In the genomic region with DNA sequence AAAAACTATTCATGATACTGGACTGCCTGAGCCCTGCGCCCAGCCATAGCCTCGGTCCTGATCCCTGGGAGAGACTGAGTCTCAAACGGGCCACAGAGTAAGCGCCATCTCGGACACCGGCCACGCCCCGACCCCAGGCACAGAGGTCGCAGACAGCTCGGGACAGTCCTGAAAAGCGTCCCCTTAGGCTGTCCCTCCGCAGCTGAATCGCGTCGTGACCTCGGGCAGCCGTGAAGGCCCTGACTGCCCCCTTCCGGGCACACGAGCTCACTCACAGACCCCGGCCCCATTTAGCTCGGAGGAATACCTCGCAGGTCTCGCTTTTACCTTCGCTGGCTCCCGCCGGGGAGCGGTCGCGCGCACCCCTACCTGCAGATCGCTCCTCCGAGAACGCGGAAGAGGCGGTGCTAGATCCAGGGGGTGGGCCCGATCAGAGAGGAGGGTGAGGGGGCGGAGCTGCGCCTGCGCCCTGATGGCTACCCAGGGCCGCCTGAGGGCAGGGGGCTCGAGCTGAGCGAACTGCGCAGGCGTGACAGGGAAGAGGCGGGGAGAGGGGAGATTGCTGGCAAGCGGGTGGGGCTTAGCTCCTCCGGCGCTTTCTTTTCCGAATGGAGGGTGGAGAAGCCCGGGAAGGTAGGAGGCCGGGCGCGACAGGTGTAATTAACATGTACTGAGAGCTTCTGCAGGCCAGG, we compare ENCODE assay signal across 1 cellular context.
TF ChIP-seq lines count a peak whose summit lies in the region.

A gene (minus strand): TSS at position 411 of the 692 bp plus-strand sequence. CDS start 20,941 bp downstream, outside the sequence.

TF ChIP-seq in HepG2, 621 proteins besides CTCF, POLR2A, EP300 and RAD21 (continued from another document and continues in another):
- peak; percentile 42; the same call in 1 of the 2 replicates for TF ChIP-seq SOX5 (CRISPR knock-in tag; IDR thresholded peaks at IDR 0.05; ENCODE audit: borderline replicate concordance)
- TF ChIP-seq ISL2 (CRISPR knock-in tag; IDR thresholded peaks at IDR 0.05) = peak; percentile 51; the same call in 1 of the 2 replicates
- no peak for TF ChIP-seq NFIB (CRISPR knock-in tag; IDR thresholded peaks at IDR 0.05; ENCODE audit: borderline replicate concordance)
- no peak for TF ChIP-seq KLF13 (CRISPR knock-in tag; IDR thresholded peaks at IDR 0.05)
- TF ChIP-seq ATM (IDR thresholded peaks at IDR 0.05; ENCODE audit: borderline replicate concordance) = no peak
- TF ChIP-seq, protein P1, sequence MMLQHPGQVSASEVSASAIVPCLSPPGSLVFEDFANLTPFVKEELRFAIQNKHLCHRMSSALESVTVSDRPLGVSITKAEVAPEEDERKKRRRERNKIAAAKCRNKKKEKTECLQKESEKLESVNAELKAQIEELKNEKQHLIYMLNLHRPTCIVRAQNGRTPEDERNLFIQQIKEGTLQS (CRISPR knock-in tag; IDR thresholded peaks at IDR 0.05) = no peak
- no peak for TF ChIP-seq MATR3 (CRISPR knock-in tag; IDR thresholded peaks at IDR 0.05)
- TF ChIP-seq GZF1 (CRISPR knock-in tag; IDR thresholded peaks at IDR 0.05) = no peak
- TF ChIP-seq, protein P2, sequence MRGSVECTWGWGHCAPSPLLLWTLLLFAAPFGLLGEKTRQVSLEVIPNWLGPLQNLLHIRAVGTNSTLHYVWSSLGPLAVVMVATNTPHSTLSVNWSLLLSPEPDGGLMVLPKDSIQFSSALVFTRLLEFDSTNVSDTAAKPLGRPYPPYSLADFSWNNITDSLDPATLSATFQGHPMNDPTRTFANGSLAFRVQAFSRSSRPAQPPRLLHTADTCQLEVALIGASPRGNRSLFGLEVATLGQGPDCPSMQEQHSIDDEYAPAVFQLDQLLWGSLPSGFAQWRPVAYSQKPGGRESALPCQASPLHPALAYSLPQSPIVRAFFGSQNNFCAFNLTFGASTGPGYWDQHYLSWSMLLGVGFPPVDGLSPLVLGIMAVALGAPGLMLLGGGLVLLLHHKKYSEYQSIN (CRISPR knock-in tag; IDR thresholded peaks at IDR 0.05; ENCODE audit: borderline replicate concordance) = no peak
- TF ChIP-seq, protein P3, sequence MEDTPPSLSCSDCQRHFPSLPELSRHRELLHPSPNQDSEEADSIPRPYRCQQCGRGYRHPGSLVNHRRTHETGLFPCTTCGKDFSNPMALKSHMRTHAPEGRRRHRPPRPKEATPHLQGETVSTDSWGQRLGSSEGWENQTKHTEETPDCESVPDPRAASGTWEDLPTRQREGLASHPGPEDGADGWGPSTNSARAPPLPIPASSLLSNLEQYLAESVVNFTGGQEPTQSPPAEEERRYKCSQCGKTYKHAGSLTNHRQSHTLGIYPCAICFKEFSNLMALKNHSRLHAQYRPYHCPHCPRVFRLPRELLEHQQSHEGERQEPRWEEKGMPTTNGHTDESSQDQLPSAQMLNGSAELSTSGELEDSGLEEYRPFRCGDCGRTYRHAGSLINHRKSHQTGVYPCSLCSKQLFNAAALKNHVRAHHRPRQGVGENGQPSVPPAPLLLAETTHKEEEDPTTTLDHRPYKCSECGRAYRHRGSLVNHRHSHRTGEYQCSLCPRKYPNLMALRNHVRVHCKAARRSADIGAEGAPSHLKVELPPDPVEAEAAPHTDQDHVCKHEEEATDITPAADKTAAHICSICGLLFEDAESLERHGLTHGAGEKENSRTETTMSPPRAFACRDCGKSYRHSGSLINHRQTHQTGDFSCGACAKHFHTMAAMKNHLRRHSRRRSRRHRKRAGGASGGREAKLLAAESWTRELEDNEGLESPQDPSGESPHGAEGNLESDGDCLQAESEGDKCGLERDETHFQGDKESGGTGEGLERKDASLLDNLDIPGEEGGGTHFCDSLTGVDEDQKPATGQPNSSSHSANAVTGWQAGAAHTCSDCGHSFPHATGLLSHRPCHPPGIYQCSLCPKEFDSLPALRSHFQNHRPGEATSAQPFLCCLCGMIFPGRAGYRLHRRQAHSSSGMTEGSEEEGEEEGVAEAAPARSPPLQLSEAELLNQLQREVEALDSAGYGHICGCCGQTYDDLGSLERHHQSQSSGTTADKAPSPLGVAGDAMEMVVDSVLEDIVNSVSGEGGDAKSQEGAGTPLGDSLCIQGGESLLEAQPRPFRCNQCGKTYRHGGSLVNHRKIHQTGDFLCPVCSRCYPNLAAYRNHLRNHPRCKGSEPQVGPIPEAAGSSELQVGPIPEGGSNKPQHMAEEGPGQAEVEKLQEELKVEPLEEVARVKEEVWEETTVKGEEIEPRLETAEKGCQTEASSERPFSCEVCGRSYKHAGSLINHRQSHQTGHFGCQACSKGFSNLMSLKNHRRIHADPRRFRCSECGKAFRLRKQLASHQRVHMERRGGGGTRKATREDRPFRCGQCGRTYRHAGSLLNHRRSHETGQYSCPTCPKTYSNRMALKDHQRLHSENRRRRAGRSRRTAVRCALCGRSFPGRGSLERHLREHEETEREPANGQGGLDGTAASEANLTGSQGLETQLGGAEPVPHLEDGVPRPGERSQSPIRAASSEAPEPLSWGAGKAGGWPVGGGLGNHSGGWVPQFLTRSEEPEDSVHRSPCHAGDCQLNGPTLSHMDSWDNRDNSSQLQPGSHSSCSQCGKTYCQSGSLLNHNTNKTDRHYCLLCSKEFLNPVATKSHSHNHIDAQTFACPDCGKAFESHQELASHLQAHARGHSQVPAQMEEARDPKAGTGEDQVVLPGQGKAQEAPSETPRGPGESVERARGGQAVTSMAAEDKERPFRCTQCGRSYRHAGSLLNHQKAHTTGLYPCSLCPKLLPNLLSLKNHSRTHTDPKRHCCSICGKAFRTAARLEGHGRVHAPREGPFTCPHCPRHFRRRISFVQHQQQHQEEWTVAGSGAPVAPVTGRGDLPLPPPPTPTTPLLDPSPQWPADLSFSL (CRISPR knock-in tag; IDR thresholded peaks at IDR 0.05) = no peak
- no peak for TF ChIP-seq U2AF1 (optimal IDR thresholded peaks at IDR 0.05; ENCODE audit: low read depth, low read length)
- peak; percentile 74; the same call in 1 of the 2 replicates for TF ChIP-seq MAF1 (CRISPR knock-in tag; IDR thresholded peaks at IDR 0.05; ENCODE audit: borderline replicate concordance)
- TF ChIP-seq, protein P4, sequence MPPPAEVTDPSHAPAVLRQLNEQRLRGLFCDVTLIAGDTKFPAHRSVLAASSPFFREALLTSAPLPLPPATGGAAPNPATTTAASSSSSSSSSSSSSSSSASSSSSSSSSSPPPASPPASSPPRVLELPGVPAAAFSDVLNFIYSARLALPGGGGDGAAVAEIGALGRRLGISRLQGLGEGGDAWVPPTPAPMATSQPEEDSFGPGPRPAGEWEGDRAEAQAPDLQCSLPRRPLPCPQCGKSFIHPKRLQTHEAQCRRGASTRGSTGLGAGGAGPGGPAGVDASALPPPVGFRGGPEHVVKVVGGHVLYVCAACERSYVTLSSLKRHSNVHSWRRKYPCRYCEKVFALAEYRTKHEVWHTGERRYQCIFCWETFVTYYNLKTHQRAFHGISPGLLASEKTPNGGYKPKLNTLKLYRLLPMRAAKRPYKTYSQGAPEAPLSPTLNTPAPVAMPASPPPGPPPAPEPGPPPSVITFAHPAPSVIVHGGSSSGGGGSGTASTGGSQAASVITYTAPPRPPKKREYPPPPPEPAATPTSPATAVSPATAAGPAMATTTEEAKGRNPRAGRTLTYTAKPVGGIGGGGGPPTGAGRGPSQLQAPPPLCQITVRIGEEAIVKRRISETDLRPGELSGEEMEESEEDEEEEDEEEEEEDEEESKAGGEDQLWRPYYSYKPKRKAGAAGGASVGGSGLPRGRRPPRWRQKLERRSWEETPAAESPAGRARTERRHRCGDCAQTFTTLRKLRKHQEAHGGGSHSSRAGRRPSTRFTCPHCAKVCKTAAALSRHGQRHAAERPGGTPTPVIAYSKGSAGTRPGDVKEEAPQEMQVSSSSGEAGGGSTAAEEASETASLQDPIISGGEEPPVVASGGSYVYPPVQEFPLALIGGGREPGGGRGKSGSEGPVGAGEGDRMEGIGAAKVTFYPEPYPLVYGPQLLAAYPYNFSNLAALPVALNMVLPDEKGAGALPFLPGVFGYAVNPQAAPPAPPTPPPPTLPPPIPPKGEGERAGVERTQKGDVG (CRISPR knock-in tag; IDR thresholded peaks at IDR 0.05; ENCODE audit: borderline replicate concordance) = no peak
- no peak for TF ChIP-seq PRMT3 (CRISPR knock-in tag; IDR thresholded peaks at IDR 0.05; ENCODE audit: borderline replicate concordance, low read depth)
- TF ChIP-seq HNRNPLL (IDR thresholded peaks at IDR 0.05; ENCODE audit: low read depth, low read length, poor library complexity, severe bottlenecking) = peak; percentile 64
- no peak for TF ChIP-seq SKI (IDR thresholded peaks at IDR 0.05; ENCODE audit: partially characterized antibody)
- TF ChIP-seq, protein P5, sequence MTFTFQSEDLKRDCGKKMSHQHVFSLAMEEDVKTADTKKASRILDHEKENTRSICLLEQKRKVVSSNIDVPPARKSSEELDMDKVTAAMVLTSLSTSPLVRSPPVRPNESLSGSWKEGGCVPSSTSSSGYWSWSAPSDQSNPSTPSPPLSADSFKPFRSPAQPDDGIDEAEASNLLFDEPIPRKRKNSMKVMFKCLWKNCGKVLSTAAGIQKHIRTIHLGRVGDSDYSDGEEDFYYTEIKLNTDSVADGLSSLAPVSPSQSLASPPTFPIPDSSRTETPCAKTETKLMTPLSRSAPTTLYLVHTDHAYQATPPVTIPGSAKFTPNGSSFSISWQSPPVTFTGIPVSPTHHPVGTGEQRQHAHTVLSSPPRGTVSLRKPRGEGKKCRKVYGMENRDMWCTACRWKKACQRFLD (CRISPR knock-in tag; IDR thresholded peaks at IDR 0.05; ENCODE audit: borderline replicate concordance) = no peak
- TF ChIP-seq RXRB (CRISPR knock-in tag; IDR thresholded peaks at IDR 0.05; ENCODE audit: borderline replicate concordance) = peak; percentile 62
- TF ChIP-seq ZBTB42 (CRISPR knock-in tag; IDR thresholded peaks at IDR 0.05) = 0 out of 2 replicates have a peak, but pooled peaks have one; percentile 2
- no peak for TF ChIP-seq TBP (CRISPR knock-in tag; IDR thresholded peaks at IDR 0.05)
- TF ChIP-seq, protein P6, sequence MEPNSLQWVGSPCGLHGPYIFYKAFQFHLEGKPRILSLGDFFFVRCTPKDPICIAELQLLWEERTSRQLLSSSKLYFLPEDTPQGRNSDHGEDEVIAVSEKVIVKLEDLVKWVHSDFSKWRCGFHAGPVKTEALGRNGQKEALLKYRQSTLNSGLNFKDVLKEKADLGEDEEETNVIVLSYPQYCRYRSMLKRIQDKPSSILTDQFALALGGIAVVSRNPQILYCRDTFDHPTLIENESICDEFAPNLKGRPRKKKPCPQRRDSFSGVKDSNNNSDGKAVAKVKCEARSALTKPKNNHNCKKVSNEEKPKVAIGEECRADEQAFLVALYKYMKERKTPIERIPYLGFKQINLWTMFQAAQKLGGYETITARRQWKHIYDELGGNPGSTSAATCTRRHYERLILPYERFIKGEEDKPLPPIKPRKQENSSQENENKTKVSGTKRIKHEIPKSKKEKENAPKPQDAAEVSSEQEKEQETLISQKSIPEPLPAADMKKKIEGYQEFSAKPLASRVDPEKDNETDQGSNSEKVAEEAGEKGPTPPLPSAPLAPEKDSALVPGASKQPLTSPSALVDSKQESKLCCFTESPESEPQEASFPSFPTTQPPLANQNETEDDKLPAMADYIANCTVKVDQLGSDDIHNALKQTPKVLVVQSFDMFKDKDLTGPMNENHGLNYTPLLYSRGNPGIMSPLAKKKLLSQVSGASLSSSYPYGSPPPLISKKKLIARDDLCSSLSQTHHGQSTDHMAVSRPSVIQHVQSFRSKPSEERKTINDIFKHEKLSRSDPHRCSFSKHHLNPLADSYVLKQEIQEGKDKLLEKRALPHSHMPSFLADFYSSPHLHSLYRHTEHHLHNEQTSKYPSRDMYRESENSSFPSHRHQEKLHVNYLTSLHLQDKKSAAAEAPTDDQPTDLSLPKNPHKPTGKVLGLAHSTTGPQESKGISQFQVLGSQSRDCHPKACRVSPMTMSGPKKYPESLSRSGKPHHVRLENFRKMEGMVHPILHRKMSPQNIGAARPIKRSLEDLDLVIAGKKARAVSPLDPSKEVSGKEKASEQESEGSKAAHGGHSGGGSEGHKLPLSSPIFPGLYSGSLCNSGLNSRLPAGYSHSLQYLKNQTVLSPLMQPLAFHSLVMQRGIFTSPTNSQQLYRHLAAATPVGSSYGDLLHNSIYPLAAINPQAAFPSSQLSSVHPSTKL (CRISPR knock-in tag; IDR thresholded peaks at IDR 0.05) = peak; percentile 41; the same call in 1 of the 2 replicates
- 0 out of 2 replicates have a peak, but pooled peaks have one; percentile 50 for TF ChIP-seq ZBTB20 (CRISPR knock-in tag; IDR thresholded peaks at IDR 0.05; ENCODE audit: borderline replicate concordance, low read depth)
- TF ChIP-seq ZFY (CRISPR knock-in tag; IDR thresholded peaks at IDR 0.05) = peak; percentile 75
- TF ChIP-seq, protein P7, sequence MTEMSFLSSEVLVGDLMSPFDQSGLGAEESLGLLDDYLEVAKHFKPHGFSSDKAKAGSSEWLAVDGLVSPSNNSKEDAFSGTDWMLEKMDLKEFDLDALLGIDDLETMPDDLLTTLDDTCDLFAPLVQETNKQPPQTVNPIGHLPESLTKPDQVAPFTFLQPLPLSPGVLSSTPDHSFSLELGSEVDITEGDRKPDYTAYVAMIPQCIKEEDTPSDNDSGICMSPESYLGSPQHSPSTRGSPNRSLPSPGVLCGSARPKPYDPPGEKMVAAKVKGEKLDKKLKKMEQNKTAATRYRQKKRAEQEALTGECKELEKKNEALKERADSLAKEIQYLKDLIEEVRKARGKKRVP (CRISPR knock-in tag; IDR thresholded peaks at IDR 0.05) = no peak
- peak; percentile 57; the same call in 1 of the 2 replicates for TF ChIP-seq KDM4B (CRISPR knock-in tag; IDR thresholded peaks at IDR 0.05)
- no peak for TF ChIP-seq ZBTB8A (CRISPR knock-in tag; IDR thresholded peaks at IDR 0.05; ENCODE audit: borderline replicate concordance, low read depth)
- peak; percentile 93 for TF ChIP-seq SAP130 (CRISPR knock-in tag; IDR thresholded peaks at IDR 0.05; ENCODE audit: low read depth)
- TF ChIP-seq ZNF747 (CRISPR knock-in tag; IDR thresholded peaks at IDR 0.05; ENCODE audit: borderline replicate concordance) = peak; percentile 67; the same call in 1 of the 2 replicates
- TF ChIP-seq, protein P8, sequence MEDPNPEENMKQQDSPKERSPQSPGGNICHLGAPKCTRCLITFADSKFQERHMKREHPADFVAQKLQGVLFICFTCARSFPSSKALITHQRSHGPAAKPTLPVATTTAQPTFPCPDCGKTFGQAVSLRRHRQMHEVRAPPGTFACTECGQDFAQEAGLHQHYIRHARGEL (CRISPR knock-in tag; IDR thresholded peaks at IDR 0.05) = no peak
- no peak; the same call in 1 of the 2 replicates for TF ChIP-seq NRL (CRISPR knock-in tag; IDR thresholded peaks at IDR 0.05; ENCODE audit: borderline replicate concordance)
- no peak for TF ChIP-seq RFX1 (IDR thresholded peaks at IDR 0.05)
- peak; percentile 42 for TF ChIP-seq ZFX (CRISPR knock-in tag; IDR thresholded peaks at IDR 0.05; ENCODE audit: low read depth)
- no peak; the same call in 1 of the 2 replicates for TF ChIP-seq ZNF607 (CRISPR knock-in tag; IDR thresholded peaks at IDR 0.05; ENCODE audit: borderline replicate concordance)
- no peak for TF ChIP-seq ZNF383 (CRISPR knock-in tag; IDR thresholded peaks at IDR 0.05; ENCODE audit: borderline replicate concordance)
- TF ChIP-seq KMT2B (CRISPR knock-in tag; IDR thresholded peaks at IDR 0.05) = peak; percentile 83
- TF ChIP-seq ZNF562 (CRISPR knock-in tag; IDR thresholded peaks at IDR 0.05; ENCODE audit: borderline replicate concordance) = no peak
- TF ChIP-seq ZNF678 (CRISPR knock-in tag; IDR thresholded peaks at IDR 0.05) = no peak
- TF ChIP-seq CREB1 (IDR thresholded peaks at IDR 0.05) = no peak
- TF ChIP-seq CREB1 (CRISPR knock-in tag; IDR thresholded peaks at IDR 0.05) = peak; percentile 15; the same call in 1 of the 2 replicates
- TF ChIP-seq, protein P9, sequence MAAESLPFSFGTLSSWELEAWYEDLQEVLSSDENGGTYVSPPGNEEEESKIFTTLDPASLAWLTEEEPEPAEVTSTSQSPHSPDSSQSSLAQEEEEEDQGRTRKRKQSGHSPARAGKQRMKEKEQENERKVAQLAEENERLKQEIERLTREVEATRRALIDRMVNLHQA (CRISPR knock-in tag; IDR thresholded peaks at IDR 0.05) = no peak
